Comparison of ENCODE assay signal across 23 cellular contexts in genomic region chr22:42619261-42620063, GRCh38. TPM values are rescaled to one million over a fixed set of nuclear protein-coding genes. Genes with fewer than 3 reads are reported as not detected.
DNase-seq lines count a peak whose midpoint lies in the region; TF ChIP-seq lines count a peak whose summit lies in the region.
"Had no signal": no experiment of that assay in that cellular context is flagged by ENCODE, and none has a peak within 500 bp of the region (broad histone marks: within the 10 kb centered on the region; RNA-seq: fewer than 3 reads in every experiment).

No MANE protein-coding gene starts in this region.

- peak overlapping the region in 1 of 2 donors; percentile 72 for H3K9ac ChIP-seq in mucosa of rectum (ENCODE audit: low read depth in 1 of 2, low read length in 2 of 2)

- no peaks in the 10 kb centered on the region for H3K9me3 ChIP-seq in mucosa of rectum (ENCODE audit: control insufficient read depth in 2 of 2, low read length in 2 of 2)
- H3K9me3 ChIP-seq in transverse colon = no peaks in the 10 kb centered on the region
- H3K9me3 ChIP-seq: left lung, testis had no signal

- TF ChIP-seq CTCF in VCaP (conservative IDR thresholded peaks at IDR 0.05) (no peak), transverse colon (IDR thresholded peaks at IDR 0.05) (no peak)

- TF ChIP-seq POLR2A in transverse colon (IDR thresholded peaks at IDR 0.05) = no peak

- no peak for TF ChIP-seq EP300 in transverse colon (IDR thresholded peaks at IDR 0.05; ENCODE audit: low read depth)

- intact Hi-C loops in transverse colon (cut with DNase I; ENCODE audit: low total_unique reads) = no loop called here

- peak; percentile 14 for DNase-seq in activated CD8-positive, alpha-beta memory T cell treated with anti-CD3 and anti-CD28 coated beads, Interleukin-2, amount 50 U/mL, for 4 hours
- DNase-seq in activated CD8-positive, alpha-beta memory T cell treated with anti-CD3 and anti-CD28 coated beads for 24 hours = no peak
- DNase-seq in transverse colon (peak; percentile 16), SW 1271 (lab: John Stamatoyannopoulos, UW) (no peak), NCI-H1694 (lab: John Stamatoyannopoulos, UW) (no peak), glomerular visceral epithelial cell (ENCODE audit: extremely low spot score) (no peak)
- DNase-seq: 8988T; activated CD8-positive, alpha-beta T cell treated with anti-CD3 and anti-CD28 coated beads, Interleukin-2, amount 10 ng/mL, durations not matched to agents 7 days and 5 days; activated naive CD4-positive, alpha-beta T cell; activated T-cell treated with anti-CD3 and anti-CD28 coated beads, Interleukin-2, amount 50 U/mL, for 4 hours; aorta; central memory CD4-positive, alpha-beta T cell; GOT3; left lung; MM.1S; NCI-H1436; NCI-H526; small intestine; stimulated activated CD4-positive, alpha-beta T cell treated with anti-CD3 and anti-CD28 coated beads, Interleukin-2, amount 100 ng/mL, for 24 hours; testis had no signal

- H3K27ac ChIP-seq in VCaP = peak overlapping the region; percentile 97
- peak overlapping the region; percentile 77 to 93 for H3K27ac ChIP-seq in mucosa of rectum (ENCODE audit: low read depth in 2 of 2, low read length in 2 of 2)
- H3K27ac ChIP-seq in transverse colon = peak overlapping the region; percentile 82 to 88 (median 85)
- H3K27ac ChIP-seq: left lung, testis had no signal

- H3K36me3 ChIP-seq in mucosa of rectum (ENCODE audit: control insufficient read depth in 2 of 2, insufficient read depth in 2 of 2, low read length in 2 of 2) = peaks cover 5 to 17% of the 10 kb centered on the region in 2 donors
- H3K36me3 ChIP-seq in transverse colon = no peaks in the 10 kb centered on the region

- WGBS in transverse colon (ENCODE audit: low coverage in 1 of 2), 2 donors = 91% methylated on average over 26 of the region's 35 CpGs; no CpG with 5 or more reads in 1 of the 2 donors

- in situ Hi-C loops in transverse colon (cut with MboI; ENCODE audit: low pct_ligation_motif_present in 1 of 4, low pct_unique_long_range_greater_than_20kb in 1 of 4, low sequenced_read_pairs in 3 of 4) = no loop called here

- H3K4me1 ChIP-seq in mucosa of rectum (ENCODE audit: control insufficient read depth in 2 of 2, insufficient read depth in 2 of 2, low read length in 2 of 2) (peaks cover 30 to 53% of the 10 kb centered on the region in 2 donors), transverse colon (peaks cover 33 to 63% (median 59%) of the 10 kb centered on the region in 4 donors)

- no peak overlapping the region for H3K4me3 ChIP-seq in mucosa of rectum (ENCODE audit: low read length in 2 of 2)
- no peak overlapping the region for H3K4me3 ChIP-seq in transverse colon
- H3K4me3 ChIP-seq: hepatocyte, left lung, testis had no signal

- H3K27me3 ChIP-seq in mucosa of rectum (ENCODE audit: control insufficient read depth in 2 of 2, insufficient read depth in 2 of 2, low read length in 2 of 2) (no peaks in the 10 kb centered on the region), transverse colon (no peaks in the 10 kb centered on the region)
- H3K27me3 ChIP-seq: hepatocyte, left lung, testis had no signal

RNA-seq across cellular contexts. Expression of gene POLDIP3, which starts 4.8 kb away (rescaled TPM):
- 10 to 100 TPM; 36.5 to 69.5 (median 45.2) TPM for total RNA-seq in transverse colon

RNA-seq across cellular contexts. Expression of gene ATP5MGL, which starts 20.9 kb away (rescaled TPM):
- under 1 TPM in 1 of 4 donors, not detected in 3; 0.55 TPM for total RNA-seq in transverse colon

RNA-seq across cellular contexts. Expression of gene CYB5R3, which starts 29.7 kb away (rescaled TPM):
- total RNA-seq in transverse colon = 100 to 1,000 TPM; 138 to 294 (median 167) TPM

Comparison
In these comparisons a context has a peak if more than half of its experiments do, and no peak if none do; other contexts are left out.
1. DNase-seq: peak in activated CD8-positive, alpha-beta memory T cell treated with anti-CD3 and anti-CD28 coated beads, Interleukin-2, amount 50 U/mL, for 4 hours (single experiment) and transverse colon (single experiment); none in activated CD8-positive, alpha-beta memory T cell treated with anti-CD3 and anti-CD28 coated beads for 24 hours (single experiment), SW 1271 (0 of 2), NCI-H1694 (single experiment) and glomerular visceral epithelial cell (single experiment).
2. Peak in every context shown above with its lines, with median percentiles within 50 percentile points of each other: H3K27ac ChIP-seq.